ENCODE assay signal across 21 cellular contexts in the genomic region with DNA sequence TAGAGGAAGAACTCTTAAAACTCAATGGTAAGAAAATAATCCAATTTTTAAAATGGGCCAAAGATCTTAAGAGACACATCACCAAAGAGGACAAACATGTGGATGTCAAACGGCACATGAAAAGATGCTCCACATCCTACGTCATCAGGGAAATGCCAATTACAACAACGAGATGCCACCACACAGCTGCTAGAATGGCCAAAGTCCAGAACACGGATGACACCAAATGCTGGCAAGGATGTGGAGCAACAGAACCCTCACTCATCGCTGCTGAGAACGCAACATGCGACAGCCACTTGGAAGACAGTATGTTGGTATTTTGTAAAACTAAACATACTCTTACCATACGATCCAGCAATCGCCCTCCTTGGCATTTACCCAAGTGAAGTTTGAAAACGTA.
"Had no signal": no experiment of that assay in that cellular context is flagged by ENCODE, and none has a peak within 500 bp of the region (broad histone marks: within the 10 kb centered on the region; RNA-seq: fewer than 3 reads in every experiment).

No MANE protein-coding gene starts in this region.

- DNase-seq: effector memory CD8-positive, alpha-beta T cell; foreskin fibroblast; glutamatergic neuron; immature natural killer cell; left lung; lower lobe of right lung; naive B cell; occipital lobe; pancreas; right cardiac atrium; spleen; stimulated activated CD4-positive, alpha-beta T cell treated with anti-CD3 and anti-CD28 coated beads, Interleukin-15, amount 100 ng/mL, for 24 hours; stimulated activated CD4-positive, alpha-beta T cell treated with anti-CD3 and anti-CD28 coated beads, Interleukin-1b, Interleukin-23, amount 100 ng/mL, for 48 hours; stimulated activated CD4-positive, alpha-beta T cell treated with anti-CD3 and anti-CD28 coated beads, Interleukin-4, amount 100 ng/mL, for 24 hours; tibial artery; upper lobe of left lung; uterus had no signal

- H3K4me1 ChIP-seq: lower lobe of right lung, pancreas, tibial artery, uterus had no signal

- H3K9me3 ChIP-seq: esophagus muscularis mucosa, gastroesophageal sphincter, left lung, lower lobe of right lung, pancreas, spleen, tibial artery, upper lobe of left lung, uterus had no signal

- H3K36me3 ChIP-seq: esophagus muscularis mucosa, gastroesophageal sphincter, left lung, lower lobe of right lung, pancreas, spleen, tibial artery, upper lobe of left lung, uterus had no signal

- H3K4me3 ChIP-seq: esophagus muscularis mucosa, gastroesophageal sphincter, left lung, lower lobe of right lung, pancreas, spleen, tibial artery, upper lobe of left lung, uterus had no signal

- H3K27me3 ChIP-seq: esophagus muscularis mucosa, gastroesophageal sphincter, pancreas, tibial artery, upper lobe of left lung, uterus had no signal

- ATAC-seq: effector memory CD8-positive, alpha-beta T cell; gastroesophageal sphincter; left lung; lower lobe of right lung; pancreas; right cardiac atrium; stimulated activated memory B cell treated with anti-CD40 and anti-IgM and Interleukin-4, amounts not matched to agents 10 μg/mL and 1 μg/mL and 100 μg/mL, for 72 hours had no signal

- H3K27ac ChIP-seq: epithelial cell of prostate, esophagus muscularis mucosa, left lung, lower lobe of right lung, pancreas, spleen, tibial artery, upper lobe of left lung, uterus had no signal
